Comparison of ENCODE assay signal across 14 cellular contexts in the genomic region with DNA sequence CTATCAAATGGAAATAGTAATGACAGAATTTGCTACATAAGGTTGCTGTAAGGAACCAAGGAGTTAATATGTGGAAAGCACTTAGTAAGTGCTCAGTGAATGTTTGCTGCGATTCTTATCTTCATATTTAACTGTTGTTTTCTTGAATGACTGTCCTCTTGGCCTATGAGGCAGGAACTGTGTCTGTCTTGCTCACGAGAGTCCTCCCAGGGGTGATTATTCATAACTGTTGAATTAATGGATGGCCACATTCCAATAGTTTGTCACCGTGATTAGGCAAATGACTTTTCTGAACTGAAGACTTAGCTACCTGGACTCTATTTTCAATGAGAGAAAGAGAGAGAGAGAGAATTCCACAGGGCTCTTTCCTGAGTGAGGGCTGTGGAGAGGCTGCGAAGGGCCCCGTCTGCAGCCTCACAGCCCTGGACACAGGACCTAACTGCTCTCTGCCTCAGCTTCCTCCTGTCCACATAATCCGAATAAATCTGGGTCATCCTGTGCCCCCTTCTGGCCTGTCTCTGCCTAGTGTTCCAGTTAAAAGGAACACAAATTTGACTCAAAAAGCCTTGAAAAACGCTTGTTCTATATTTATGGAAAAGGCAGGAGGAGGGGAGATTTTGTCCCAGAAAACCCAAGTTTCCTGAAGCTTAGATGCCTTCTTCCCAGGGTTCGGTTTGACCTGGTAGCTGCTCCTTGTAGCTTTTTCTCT. TPM values are rescaled to one million over a fixed set of nuclear protein-coding genes. Genes with fewer than 3 reads are reported as not detected.
DNase-seq lines count a peak whose midpoint lies in the region; ATAC-seq, FAIRE-seq and TF ChIP-seq lines count a peak whose summit lies in the region.
"Had no signal": no experiment of that assay in that cellular context is flagged by ENCODE, and none has a peak within 500 bp of the region (broad histone marks: within the 10 kb centered on the region; RNA-seq: fewer than 3 reads in every experiment).

No MANE protein-coding gene starts in this region.

- H3K27me3 Mint-ChIP-seq in type B pancreatic cell, result no peaks in the 10 kb centered on the region
- peaks cover 12% of the 10 kb centered on the region for H3K27me3 Mint-ChIP-seq in stimulated activated naive CD8-positive, alpha-beta T cell treated with anti-CD3 and anti-CD28 coated beads, Interleukin-15, amount 100 ng/mL, for 72 hours

- H3K9me3 Mint-ChIP-seq in type B pancreatic cell, result no peaks in the 10 kb centered on the region
- H3K9me3 Mint-ChIP-seq in stimulated activated naive CD8-positive, alpha-beta T cell treated with anti-CD3 and anti-CD28 coated beads, Interleukin-15, amount 100 ng/mL, for 72 hours, result no peaks in the 10 kb centered on the region
- H3K9me3 Mint-ChIP-seq in activated naive CD4-positive, alpha-beta T cell treated with anti-CD3 and anti-CD28 coated beads, Interleukin-2, amount 50 U/mL, for 72 hours, result no peaks in the 10 kb centered on the region

- no peak for ATAC-seq in stimulated activated naive CD8-positive, alpha-beta T cell treated with anti-CD3 and anti-CD28 coated beads, Interleukin-15, amount 100 ng/mL, for 72 hours
- no peak for ATAC-seq in activated naive CD4-positive, alpha-beta T cell treated with anti-CD3 and anti-CD28 coated beads, Interleukin-2, amount 50 U/mL, for 72 hours

- no peaks in the 10 kb centered on the region for H3K36me3 Mint-ChIP-seq in type B pancreatic cell
- no peaks in the 10 kb centered on the region for H3K36me3 Mint-ChIP-seq in activated naive CD4-positive, alpha-beta T cell treated with anti-CD3 and anti-CD28 coated beads, Interleukin-2, amount 50 U/mL, for 72 hours

- H3K36me3 ChIP-seq in bronchial epithelial cell (ENCODE audit: control insufficient read depth, insufficient read depth, low read length) (no peaks in the 10 kb centered on the region), kidney epithelial cell (ENCODE audit: control insufficient read depth, insufficient read depth, low read length) (no peaks in the 10 kb centered on the region)

- FAIRE-seq in bronchial epithelial cell (lab: Jason Lieb, UNC), result no peak
- FAIRE-seq: frontal cortex, RCC 7860, TTC549 had no signal

- peak overlapping the region; percentile 97 for H3K27ac Mint-ChIP-seq in type B pancreatic cell
- no peak overlapping the region for H3K27ac Mint-ChIP-seq in stimulated activated naive CD8-positive, alpha-beta T cell treated with anti-CD3 and anti-CD28 coated beads, Interleukin-15, amount 100 ng/mL, for 72 hours
- H3K27ac Mint-ChIP-seq in activated naive CD4-positive, alpha-beta T cell treated with anti-CD3 and anti-CD28 coated beads, Interleukin-2, amount 50 U/mL, for 72 hours, result no peak overlapping the region

- H3K27me3 ChIP-seq in bronchial epithelial cell (ENCODE audit: control insufficient read depth, insufficient read depth, low read length) (peaks cover 2% of the 10 kb centered on the region), kidney epithelial cell (ENCODE audit: control insufficient read depth, insufficient read depth, low read length) (no peaks in the 10 kb centered on the region)

- DNase-seq in M059J (ENCODE audit: low read depth) (peak; percentile 64), bronchial epithelial cell (ENCODE audit: low read depth) (peak; percentile 67), kidney epithelial cell (ENCODE audit: low read depth) (no peak), type B pancreatic cell (ENCODE audit: extremely low spot score, unreplicated experiment) (no peak), NCI-H1417 treated with DMSO at 0.1 percent for 48 hours (lab: John Stamatoyannopoulos, UW) (no peak)
- DNase-seq in stimulated activated naive CD8-positive, alpha-beta T cell treated with anti-CD3 and anti-CD28 coated beads, Interleukin-15, amount 100 ng/mL, for 72 hours, result no peak
- no peak for DNase-seq in activated naive CD4-positive, alpha-beta T cell treated with anti-CD3 and anti-CD28 coated beads, Interleukin-2, amount 50 U/mL, for 72 hours (ENCODE audit: low spot score in 2 of 2)
- DNase-seq: KG1; left cardiac atrium; stimulated activated CD4-positive, alpha-beta T cell treated with anti-CD3 and anti-CD28 coated beads, Interleukin-1b, Interleukin-23, amount 100 ng/mL, for 48 hours; stimulated activated naive CD4-positive, alpha-beta T cell had no signal

- H3K4me3 Mint-ChIP-seq in type B pancreatic cell, result peak overlapping the region; percentile 61
- H3K4me3 Mint-ChIP-seq in stimulated activated naive CD8-positive, alpha-beta T cell treated with anti-CD3 and anti-CD28 coated beads, Interleukin-15, amount 100 ng/mL, for 72 hours, result no peak overlapping the region

- H3K4me3 ChIP-seq in bronchial epithelial cell (ENCODE audit: low read depth, low read length) (no peak overlapping the region), kidney epithelial cell (ENCODE audit: low read depth, low read length) (no peak overlapping the region)

- TF ChIP-seq CTCF in bronchial epithelial cell (IDR thresholded peaks at IDR 0.05; ENCODE audit: insufficient read depth, low read length, severe bottlenecking) (no peak), kidney epithelial cell (IDR thresholded peaks at IDR 0.05; ENCODE audit: insufficient read depth, low read length, poor library complexity, severe bottlenecking) (peak; percentile 2), type B pancreatic cell (conservative IDR thresholded peaks at IDR 0.05) (peak; percentile 25)

- H3K4me1 Mint-ChIP-seq in type B pancreatic cell (ENCODE audit: unreplicated experiment), result peaks cover 21% of the 10 kb centered on the region
- H3K4me1 Mint-ChIP-seq in stimulated activated naive CD8-positive, alpha-beta T cell treated with anti-CD3 and anti-CD28 coated beads, Interleukin-15, amount 100 ng/mL, for 72 hours, result no peaks in the 10 kb centered on the region

RNA-seq across cellular contexts. Expression of gene EDN2, which starts 8.5 kb away (rescaled TPM):
- not detected in 2 replicates for total RNA-seq in M059J (2014; rRNA removed; shearing (Covaris generic))
- total RNA-seq in bronchial epithelial cell (1.6 and 13.3 TPM in 2 replicates), kidney epithelial cell (0.96 TPM in 1 of 2 replicates, not detected in the other), type B pancreatic cell (ENCODE audit: low replicate concordance) (0.24 and 1.0 TPM in 2 replicates)
- not detected for total RNA-seq in activated naive CD4-positive, alpha-beta T cell treated with anti-CD3 and anti-CD28 coated beads, Interleukin-2, amount 50 U/mL, for 72 hours
- total RNA-seq: frontal cortex had no signal

Comparison
In these comparisons a context has a peak if more than half of its experiments do, and no peak if none do; other contexts are left out.
1. DNase-seq: peak in M059J (single experiment) and bronchial epithelial cell (single experiment); none in kidney epithelial cell (single experiment), type B pancreatic cell (single experiment), stimulated activated naive CD8-positive, alpha-beta T cell treated with anti-CD3 and anti-CD28 coated beads, Interleukin-15, amount 100 ng/mL, for 72 hours (0 of 2), activated naive CD4-positive, alpha-beta T cell treated with anti-CD3 and anti-CD28 coated beads, Interleukin-2, amount 50 U/mL, for 72 hours (0 of 2) and NCI-H1417 treated with DMSO at 0.1 percent for 48 hours (single experiment).